8 cellular contexts compared by ENCODE assay signal in genomic region chrX:22135994-22136684, GRCh38.
DNase-seq lines count a peak whose midpoint lies in the region; ATAC-seq, FAIRE-seq and TF ChIP-seq lines count a peak whose summit lies in the region.

No MANE protein-coding gene starts in this region.

- no peak for FAIRE-seq in D721Med (lab: Jason Lieb, UNC)
- no peak for FAIRE-seq in bronchial epithelial cell (lab: Jason Lieb, UNC)

- no peak overlapping the region for H2AK5ac ChIP-seq in H9 (ENCODE audit: insufficient read length, low read length)

- no peak overlapping the region for H3K27ac Mint-ChIP-seq in H9

- H4K91ac ChIP-seq in H9 (ENCODE audit: insufficient read length, low read depth, low read length) = no peak overlapping the region

- peaks cover 0 to 33% of the 10 kb centered on the region in 2 experiments; a peak in 3 of 5 replicates for H3K9me3 Mint-ChIP-seq in H9

- H3K27me3 Mint-ChIP-seq in H9 (ENCODE audit: low read depth) = no peaks in the 10 kb centered on the region

- no peak overlapping the region for H3K27ac ChIP-seq in H9 (ENCODE audit: insufficient read length, low read depth, low read length)

- peaks cover 4% of the 10 kb centered on the region; the same call in 1 of the 2 replicates for H3K4me1 ChIP-seq in H9 (ENCODE audit: insufficient read depth, low read length)

- no peak overlapping the region for H2BK15ac ChIP-seq in H9 (ENCODE audit: low read depth, low read length)

- no peak overlapping the region for H3K14ac ChIP-seq in H9 (ENCODE audit: insufficient read depth, low read length)

- no CpG with 5 or more reads among the region's 11 CpGs for WGBS in H9 (ENCODE audit: extremely low coverage, insufficient read length, low lambda C conversion rate)

- H2BK120ac ChIP-seq in H9 (ENCODE audit: low read depth, low read length, poor library complexity, severe bottlenecking) = no peak overlapping the region

- no peaks in the 10 kb centered on the region for H3K9me3 ChIP-seq in H9 (ENCODE audit: control insufficient read depth, low read depth, low read length)

- no peak overlapping the region for H4K8ac ChIP-seq in H9 (replicated peaks; ENCODE audit: insufficient read length, low read depth, low read length)

- no peak overlapping the region for H2AFZ ChIP-seq in H9 (ENCODE audit: low read length)

- no peak overlapping the region for H3K4me3 Mint-ChIP-seq in H9

- H3K79me2 ChIP-seq in H9 (ENCODE audit: insufficient read depth, low read length) = no peaks in the 10 kb centered on the region

- H2BK20ac ChIP-seq in H9 (ENCODE audit: low read depth, low read length, poor library complexity, severe bottlenecking) = no peak overlapping the region

- no peaks in the 10 kb centered on the region for H3K79me1 ChIP-seq in H9 (ENCODE audit: insufficient read depth, low read depth, low read length, poor library complexity, severe bottlenecking)

- no peak overlapping the region for H4K5ac ChIP-seq in H9 (ENCODE audit: insufficient read length, low read depth, low read length)

- TF ChIP-seq CTCF in D721Med (IDR thresholded peaks at IDR 0.05; ENCODE audit: insufficient read depth, missing control alignments) (peak; percentile 48), H9 (conservative IDR thresholded peaks at IDR 0.05) (peak; percentile 84), bronchial epithelial cell (IDR thresholded peaks at IDR 0.05; ENCODE audit: insufficient read depth, low read length, severe bottlenecking) (peak; percentile 42)

- H3K9ac ChIP-seq in H9 (ENCODE audit: extremely low read depth, insufficient read length, low read length) = no peak overlapping the region

- no peak overlapping the region for H3K23ac ChIP-seq in H9 (ENCODE audit: insufficient read length, low read depth, low read length)

- no peaks in the 10 kb centered on the region for H3K23me2 ChIP-seq in H9 (ENCODE audit: insufficient read length, low read depth, low read length, poor library complexity, severe bottlenecking)

- no peaks in the 10 kb centered on the region for H3K36me3 ChIP-seq in bronchial epithelial cell (ENCODE audit: control insufficient read depth, insufficient read depth, low read length)

- H3K56ac ChIP-seq in H9 (ENCODE audit: insufficient read length, low read depth, low read length) = no peak overlapping the region

- H2BK5ac ChIP-seq in H9 (ENCODE audit: insufficient read length, low read length) = no peak overlapping the region

- no peaks in the 10 kb centered on the region for H3K27me3 ChIP-seq in H9 (ENCODE audit: insufficient read depth, low read length)
- H3K27me3 ChIP-seq in bronchial epithelial cell (ENCODE audit: control insufficient read depth, insufficient read depth, low read length) = no peaks in the 10 kb centered on the region

- H3K18ac ChIP-seq in H9 (ENCODE audit: insufficient read length, low read depth, low read length) = no peak overlapping the region

- no peak for ATAC-seq in GM21529 (IDR thresholded peaks at IDR 0.05; ENCODE audit: unreplicated experiment)

- no peaks in the 10 kb centered on the region for H3K36me3 Mint-ChIP-seq in H9 (ENCODE audit: insufficient read depth in 1 of 3, low read depth in 3 of 3)

- DNase-seq in D721Med (ENCODE audit: insufficient read length, low spot score) (no peak), H9 (no peak), NCI-H748 treated with DMSO at 0.1 percent for 48 hours (lab: John Stamatoyannopoulos, UW) (peak; percentile 52), bronchial epithelial cell (ENCODE audit: low read depth) (peak; percentile 88), kidney glomerular epithelial cell (lab: John Stamatoyannopoulos, UW) (peak; percentile 64), stromal cell of bone marrow (ENCODE audit: low read depth) (peak; percentile 62), 8988T (no peak)

- no peak overlapping the region for H3K4ac ChIP-seq in H9 (ENCODE audit: low read depth, low read length)

- H3K4me2 ChIP-seq in H9 (ENCODE audit: insufficient read depth, insufficient read length, low read length) = no peak overlapping the region

- no peak overlapping the region for H2BK12ac ChIP-seq in H9 (ENCODE audit: insufficient read length, low read depth, low read length)

- H3K4me3 ChIP-seq in bronchial epithelial cell (ENCODE audit: low read depth, low read length) = peak overlapping the region; percentile 36

- H3K4me1 Mint-ChIP-seq in H9 = peaks cover 28 to 40% of the 10 kb centered on the region in 2 experiments

- H3T11ph ChIP-seq in H9 (ENCODE audit: low read length) = no peak overlapping the region

- H4K20me1 ChIP-seq in H9 (ENCODE audit: control insufficient read depth, insufficient read depth, insufficient read length) = no peaks in the 10 kb centered on the region

Comparison
In these comparisons a context has a peak if more than half of its experiments do, and no peak if none do; other contexts are left out.
1. DNase-seq: peak in NCI-H748 treated with DMSO at 0.1 percent for 48 hours (single experiment), bronchial epithelial cell (single experiment), kidney glomerular epithelial cell (single experiment) and stromal cell of bone marrow (single experiment); none in D721Med (single experiment), H9 (single experiment) and 8988T (single experiment).
2. Peak in every context shown above with its lines, with median percentiles within 50 percentile points of each other: CTCF ChIP-seq.